12 cellular contexts compared by ENCODE assay signal in the genomic region with DNA sequence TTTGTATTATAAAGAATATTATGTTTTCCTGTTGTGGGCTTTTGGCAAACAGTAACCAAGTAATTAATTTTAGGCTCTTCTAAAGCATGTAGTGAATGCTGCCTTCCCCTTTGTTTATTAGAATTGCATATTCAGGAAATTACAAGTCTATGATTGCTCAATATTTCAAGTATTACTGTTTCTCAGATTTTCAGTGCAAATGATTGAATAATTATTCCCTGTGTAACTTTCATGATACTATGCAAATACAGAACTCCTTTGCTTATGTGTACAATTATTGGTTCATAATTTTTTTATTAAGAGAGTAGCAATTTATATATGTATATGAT.
DNase-seq lines count a peak whose midpoint lies in the region; ATAC-seq and TF ChIP-seq lines count a peak whose summit lies in the region.
"Had no signal": no experiment of that assay in that cellular context is flagged by ENCODE, and none has a peak within 500 bp of the region (broad histone marks: within the 10 kb centered on the region; RNA-seq: fewer than 3 reads in every experiment).

No MANE protein-coding gene starts in this region.

- H3K27ac ChIP-seq in heart left ventricle (peak overlapping the region; percentile 64 to 87 (median 78)), esophagus muscularis mucosa (replicated peaks in 1 of 4) (peak overlapping the region; percentile 67 to 81 (median 78))

- no peak for TF ChIP-seq EP300 in esophagus muscularis mucosa (IDR thresholded peaks at IDR 0.05)

- H3K27me3 Mint-ChIP-seq in nephron progenitor cell (ENCODE audit: low read depth, poor library complexity), result peaks cover 3% of the 10 kb centered on the region
- H3K27me3 Mint-ChIP-seq in activated CD8-positive, alpha-beta memory T cell treated with anti-CD3 and anti-CD28 coated beads, Interleukin-2, amount 10 ng/mL, durations not matched to agents 7 days and 5 days, result no peaks in the 10 kb centered on the region

- intact Hi-C loops in heart left ventricle (cut with DNase I) (no loop called here), Right ventricle myocardium inferior (cut with DNase I) (no loop called here), esophagus muscularis mucosa (cut with DNase I) (no loop called here)

- H3K36me3 ChIP-seq in heart left ventricle (no peaks in the 10 kb centered on the region), esophagus muscularis mucosa (no peaks in the 10 kb centered on the region)

- H3K36me3 Mint-ChIP-seq in nephron progenitor cell (ENCODE audit: low read depth), result no peaks in the 10 kb centered on the region
- peaks cover 3% of the 10 kb centered on the region for H3K36me3 Mint-ChIP-seq in activated CD8-positive, alpha-beta memory T cell treated with anti-CD3 and anti-CD28 coated beads, Interleukin-2, amount 10 ng/mL, durations not matched to agents 7 days and 5 days

- H3K4me1 ChIP-seq in heart left ventricle (peaks cover 4 to 65% (median 28%) of the 10 kb centered on the region in 12 donors), esophagus muscularis mucosa (peaks cover 34 to 39% (median 37%) of the 10 kb centered on the region in 4 donors)

- peaks cover 9% of the 10 kb centered on the region for H3K9me3 Mint-ChIP-seq in nephron progenitor cell
- no peaks in the 10 kb centered on the region for H3K9me3 Mint-ChIP-seq in activated CD8-positive, alpha-beta memory T cell treated with anti-CD3 and anti-CD28 coated beads, Interleukin-2, amount 10 ng/mL, durations not matched to agents 7 days and 5 days (ENCODE audit: low read depth)

- peak overlapping the region; percentile 84 for H3K27ac Mint-ChIP-seq in nephron progenitor cell
- no peak overlapping the region for H3K27ac Mint-ChIP-seq in activated CD8-positive, alpha-beta memory T cell treated with anti-CD3 and anti-CD28 coated beads, Interleukin-2, amount 10 ng/mL, durations not matched to agents 7 days and 5 days
- H3K27ac Mint-ChIP-seq: progenitor cell of endocrine pancreas, WTC11 had no signal

- TF ChIP-seq POLR2A in heart left ventricle (IDR thresholded peaks at IDR 0.05) (no peak), esophagus muscularis mucosa (IDR thresholded peaks at IDR 0.05; ENCODE audit: low read depth) (no peak)

- H3K4me3 ChIP-seq in heart left ventricle (no peak overlapping the region), esophagus muscularis mucosa (no peak overlapping the region)

- TF ChIP-seq CTCF in heart left ventricle (IDR thresholded peaks at IDR 0.05) (no peak), esophagus muscularis mucosa (IDR thresholded peaks at IDR 0.05) (no peak), nephron progenitor cell (IDR thresholded peaks at IDR 0.05) (no peak)

- DNase-seq in heart left ventricle (no peak), Right ventricle myocardium inferior (ENCODE audit: missing footprints) (no peak), esophagus muscularis mucosa (ENCODE audit: extremely low spot score) (no peak), nephron progenitor cell (no peak), hypothalamus (lab: John Stamatoyannopoulos, UW) (no peak)
- no peak for DNase-seq in stimulated activated naive CD8-positive, alpha-beta T cell treated with anti-CD3 and anti-CD28 coated beads, Interleukin-15, Interleukin-2, amounts not matched to agents 100 U/mL and 50 U/mL, for 24 hours
- no peak for DNase-seq in activated CD8-positive, alpha-beta memory T cell treated with anti-CD3 and anti-CD28 coated beads, Interleukin-2, amount 10 ng/mL, durations not matched to agents 7 days and 5 days
- DNase-seq: effector CD4-positive, alpha-beta T cell; NCI-H146 had no signal

- H3K9me3 ChIP-seq in heart left ventricle (no peaks in the 10 kb centered on the region), esophagus muscularis mucosa (no peaks in the 10 kb centered on the region)

- ATAC-seq in heart left ventricle (peak in 2 of 4 donors; percentile 12 to 21), Right ventricle myocardium inferior (no peak), HG03039 (IDR thresholded peaks at IDR 0.05; ENCODE audit: unreplicated experiment) (no peak)
- ATAC-seq in stimulated activated naive CD8-positive, alpha-beta T cell treated with anti-CD3 and anti-CD28 coated beads, Interleukin-15, Interleukin-2, amounts not matched to agents 100 U/mL and 50 U/mL, for 24 hours, result no peak
- no peak for ATAC-seq in activated CD8-positive, alpha-beta memory T cell treated with anti-CD3 and anti-CD28 coated beads, Interleukin-2, amount 10 ng/mL, durations not matched to agents 7 days and 5 days
- ATAC-seq: WTC11 had no signal

- H3K27me3 ChIP-seq in heart left ventricle (no peaks in the 10 kb centered on the region), esophagus muscularis mucosa (no peaks in the 10 kb centered on the region)

- no peak overlapping the region for H3K4me3 Mint-ChIP-seq in nephron progenitor cell
- no peak overlapping the region for H3K4me3 Mint-ChIP-seq in activated CD8-positive, alpha-beta memory T cell treated with anti-CD3 and anti-CD28 coated beads, Interleukin-2, amount 10 ng/mL, durations not matched to agents 7 days and 5 days
- H3K4me3 Mint-ChIP-seq: WTC11 had no signal

- peaks cover 58% of the 10 kb centered on the region for H3K4me1 Mint-ChIP-seq in nephron progenitor cell
- H3K4me1 Mint-ChIP-seq in activated CD8-positive, alpha-beta memory T cell treated with anti-CD3 and anti-CD28 coated beads, Interleukin-2, amount 10 ng/mL, durations not matched to agents 7 days and 5 days, result peaks cover 14% of the 10 kb centered on the region

- CTCF ChIA-PET in activated CD8-positive, alpha-beta memory T cell treated with anti-CD3 and anti-CD28 coated beads, Interleukin-2, amount 10 ng/mL, durations not matched to agents 7 days and 5 days (lab: Charles Lee), result interaction anchor here (1.0 to 2.6 kb wide), 3 partner anchors 19 to 534 kb away, joined by 3 to 7 read pairs (median 4); no protein-coding TSS in a partner anchor
